ENCODE assay signal across 8 cellular contexts in the genomic region with DNA sequence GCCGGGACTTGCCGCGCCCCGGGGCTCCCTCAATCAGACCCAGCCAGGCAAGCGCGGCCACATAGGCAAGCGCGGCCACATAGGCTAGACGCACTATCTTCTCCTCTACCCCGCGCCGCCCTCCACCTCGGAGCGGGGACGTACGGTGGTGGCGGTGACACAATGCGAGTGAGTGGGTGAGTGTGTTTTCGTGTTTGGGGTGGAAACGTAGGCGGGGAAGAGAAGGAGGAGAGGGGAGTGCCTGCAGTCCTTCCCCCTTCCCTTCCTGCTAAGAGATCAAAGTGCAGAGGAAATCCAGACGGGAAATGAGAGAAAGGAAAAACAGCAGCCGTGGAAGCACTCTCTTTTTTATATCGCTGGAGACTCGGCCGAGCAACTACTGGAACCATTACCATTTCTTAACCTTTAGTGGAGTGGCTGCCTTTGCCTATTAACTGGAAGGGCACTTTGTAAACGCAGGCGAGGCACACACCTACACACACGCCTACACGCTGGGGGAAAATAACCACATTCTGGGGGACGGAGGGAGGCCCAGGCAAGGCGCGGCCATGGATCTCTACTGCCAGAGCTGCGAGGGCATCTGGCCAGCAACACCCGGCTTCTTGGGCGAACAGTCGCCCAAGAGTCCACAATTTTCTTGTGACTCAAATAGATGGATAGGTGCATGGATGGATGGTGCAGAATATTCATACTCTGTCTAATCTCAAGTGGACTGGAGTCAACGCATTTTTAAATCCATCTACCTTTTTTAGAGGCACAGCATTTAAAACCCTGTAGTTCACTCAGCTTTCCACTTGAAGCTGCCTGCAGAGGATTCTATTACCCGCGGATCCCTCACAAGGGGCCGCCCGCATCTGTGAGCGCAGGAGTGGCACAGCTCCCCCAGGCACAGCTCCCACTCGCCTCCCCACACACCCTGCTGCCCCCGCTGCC. TPM values are rescaled to one million over a fixed set of nuclear protein-coding genes. Genes with fewer than 3 reads are reported as not detected.
DNase-seq lines count a peak whose midpoint lies in the region; ATAC-seq lines count a peak whose summit lies in the region.

No MANE protein-coding gene starts in this region.

- peak overlapping the region; percentile 75 for H3K9ac ChIP-seq in adipocyte (ENCODE audit: low read length)

- DNase-seq in C1 segment of cervical spinal cord (lab: John Stamatoyannopoulos, UW), result peak in 13 of 14 donors; percentile 7 to 81 (median 41)
- peak; percentile 56 for DNase-seq in MG63
- DNase-seq in adipocyte (ENCODE audit: low read depth), result peak; percentile 85
- peak; percentile 28 for DNase-seq in left cardiac atrium
- DNase-seq in posterior vena cava (ENCODE audit: low spot score), result peak; percentile 80
- DNase-seq in SKM-1 (lab: John Stamatoyannopoulos, UW; ENCODE audit: unreplicated experiment), result no peak
- DNase-seq in NCI-H1930 (lab: John Stamatoyannopoulos, UW), result no peak

- H3K27me3 ChIP-seq in MG63, result peaks cover 71% of the 10 kb centered on the region
- H3K27me3 ChIP-seq in adipocyte (replicated peaks; ENCODE audit: control insufficient read depth, insufficient read depth, low read length), result no peaks in the 10 kb centered on the region

- H3K4me1 ChIP-seq in adipocyte (ENCODE audit: control insufficient read depth, insufficient read depth, low read length), result peaks cover 32% of the 10 kb centered on the region

- ATAC-seq in left cardiac atrium (peak; percentile 36 to 67), GM18909 (IDR thresholded peaks at IDR 0.05; ENCODE audit: poor library complexity, unreplicated experiment) (no peak)

- no peaks in the 10 kb centered on the region for H3K36me3 ChIP-seq in MG63
- H3K36me3 ChIP-seq in adipocyte (ENCODE audit: control insufficient read depth, insufficient read depth, low read length, severe bottlenecking), result no peaks in the 10 kb centered on the region

- H3K9me3 ChIP-seq in MG63, result no peaks in the 10 kb centered on the region
- no peaks in the 10 kb centered on the region for H3K9me3 ChIP-seq in adipocyte (ENCODE audit: control insufficient read depth, low read length)

- H3K4me3 ChIP-seq in MG63, result peak overlapping the region; percentile 46
- peak overlapping the region; percentile 87 for H3K4me3 ChIP-seq in adipocyte (ENCODE audit: low read length)

- intact Hi-C loops in left cardiac atrium (cut with DNase I), result no loop called here
- intact Hi-C loops in posterior vena cava (cut with DNase I), result no loop called here

RNA-seq across cellular contexts. Expression of gene EDIL3, which starts 2.1 kb away (rescaled TPM):
- 3.0 and 4.7 TPM in 2 replicates for total RNA-seq in MG63 (2014; rRNA removed; shearing (Covaris generic); ENCODE audit: low replicate concordance)
- total RNA-seq in left cardiac atrium (1 to 10 TPM; 3.1 to 7.5 TPM), posterior vena cava (100 to 1,000 TPM; 117 to 143 TPM)

Comparison
In these comparisons a context has a peak if more than half of its experiments do, and no peak if none do; other contexts are left out.
1. DNase-seq: peak in C1 segment of cervical spinal cord (13 of 14), MG63 (single experiment), adipocyte (single experiment), left cardiac atrium (single experiment) and posterior vena cava (single experiment); none in SKM-1 (single experiment) and NCI-H1930 (0 of 2).
2. RNA of gene EDIL3, which starts 2.1 kb away (total RNA-seq): 117 to 143 TPM in posterior vena cava; 3.1 to 7.5 TPM in left cardiac atrium and 3.0 to 4.7 TPM in MG63; every median in the first group is over 10 times any median in the second.